Comparison of ENCODE assay signal across 11 cellular contexts in the genomic region with DNA sequence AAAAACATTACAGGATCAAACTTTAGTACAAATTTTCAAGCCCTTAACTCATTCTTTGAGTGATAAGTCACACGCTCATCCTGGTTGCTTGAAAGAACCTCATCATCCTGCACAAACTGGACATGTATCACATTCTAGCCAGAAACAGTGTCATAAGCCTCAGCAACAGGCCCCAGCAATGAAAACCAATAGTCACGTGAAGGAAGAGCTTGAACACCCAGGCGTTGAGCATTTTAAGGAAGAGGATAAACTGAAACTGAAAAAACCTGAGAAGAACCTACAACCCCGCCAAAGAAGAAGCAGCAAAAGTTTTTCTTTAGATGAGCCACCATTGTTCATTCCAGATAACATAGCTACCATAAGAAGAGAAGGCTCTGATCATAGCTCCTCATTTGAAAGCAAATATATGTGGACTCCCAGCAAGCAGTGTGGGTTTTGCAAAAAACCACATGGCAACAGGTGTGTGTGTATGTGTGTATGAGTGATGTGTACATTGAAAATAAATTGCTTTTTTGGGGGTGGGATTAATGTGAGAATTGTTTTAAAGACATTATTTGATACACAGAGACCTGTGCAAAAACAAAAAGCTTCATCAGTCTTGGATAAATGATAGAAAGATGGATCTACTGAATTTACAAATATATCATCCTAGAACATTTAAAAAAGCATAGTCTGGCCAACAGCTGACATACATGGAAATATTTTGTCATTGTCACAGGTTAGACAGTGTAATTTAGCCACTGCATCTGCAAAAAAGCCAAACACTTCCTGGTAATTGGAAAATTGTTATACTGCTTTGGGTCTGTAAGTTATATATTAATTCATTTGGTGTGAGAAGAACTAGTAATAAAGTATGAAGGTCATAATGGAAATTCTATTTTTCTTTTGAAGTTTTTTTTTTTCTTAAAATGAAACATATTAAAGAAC. TPM values are rescaled to one million over a fixed set of nuclear protein-coding genes. Genes with fewer than 3 reads are reported as not detected.
DNase-seq lines count a peak whose midpoint lies in the region; ATAC-seq and TF ChIP-seq lines count a peak whose summit lies in the region.
"Had no signal": no experiment of that assay in that cellular context is flagged by ENCODE, and none has a peak within 500 bp of the region (broad histone marks: within the 10 kb centered on the region; RNA-seq: fewer than 3 reads in every experiment).

No MANE protein-coding gene starts in this region.

- peak overlapping the region; percentile 78 for H3K4me2 ChIP-seq in OCI-LY3 (ENCODE audit: low read length)
- H3K4me2 ChIP-seq: A549 had no signal

- ATAC-seq in HG02938 (IDR thresholded peaks at IDR 0.05; ENCODE audit: unreplicated experiment), result peak; percentile 87
- ATAC-seq in stimulated activated naive B cell treated with anti-CD40 and anti-IgM and Interleukin-4, amounts not matched to agents 10 μg/mL and 1 μg/mL and 100 μg/mL, for 72 hours (replicated peaks), result peak; percentile 93 to 94
- ATAC-seq in CD4-positive, alpha-beta T cell (ENCODE audit: poor library complexity), result no peak
- no peak for ATAC-seq in gastrocnemius medialis
- ATAC-seq: A549 had no signal

- no peak for DNase-seq in activated CD4-positive, alpha-beta T cell treated with anti-CD3 and anti-CD28 coated beads, Interleukin-2, amount 10 ng/mL, durations not matched to agents 24 days and 14 days
- DNase-seq in activated CD4-positive, alpha-beta T cell treated with anti-CD3 and anti-CD28 coated beads for 48 hours, result no peak
- DNase-seq in stimulated activated naive B cell treated with anti-CD40 and anti-IgM and Interleukin-4, amounts not matched to agents 10 μg/mL and 1 μg/mL and 100 μg/mL, for 72 hours, result no peak
- DNase-seq in left ventricle myocardium inferior (no peak), gastrocnemius medialis (no peak)
- DNase-seq in CD4-positive, alpha-beta T cell, result no peak
- DNase-seq: ovary had no signal

- H3K27ac ChIP-seq in OCI-LY3 (ENCODE audit: low read length) (peak overlapping the region; percentile 67), left ventricle myocardium inferior (replicated peaks) (no peak overlapping the region), gastrocnemius medialis (no peak overlapping the region)
- H3K27ac ChIP-seq in CD4-positive, alpha-beta T cell (ENCODE audit: low read depth, low read length), result no peak overlapping the region
- H3K27ac ChIP-seq: A549, ovary, thoracic aorta had no signal

- no peaks in the 10 kb centered on the region for H3K27me3 Mint-ChIP-seq in activated CD4-positive, alpha-beta T cell treated with anti-CD3 and anti-CD28 coated beads, Interleukin-2, amount 10 ng/mL, durations not matched to agents 24 days and 14 days
- no peaks in the 10 kb centered on the region for H3K27me3 Mint-ChIP-seq in stimulated activated naive B cell treated with anti-CD40 and anti-IgM and Interleukin-4, amounts not matched to agents 10 μg/mL and 1 μg/mL and 100 μg/mL, for 72 hours
- H3K27me3 Mint-ChIP-seq in CD4-positive, alpha-beta T cell, result no peaks in the 10 kb centered on the region

- CTCF ChIA-PET in CD4-positive, alpha-beta T cell (lab: Charles Lee), result interaction anchor here (1.6 to 2.2 kb wide), 2 partner anchors 8 to 87 kb away, joined by 4 to 6 read pairs; no protein-coding TSS in a partner anchor

- H3K27ac Mint-ChIP-seq in activated CD4-positive, alpha-beta T cell treated with anti-CD3 and anti-CD28 coated beads, Interleukin-2, amount 10 ng/mL, durations not matched to agents 24 days and 14 days, result peak overlapping the region; percentile 46
- peak overlapping the region; percentile 84 for H3K27ac Mint-ChIP-seq in stimulated activated naive B cell treated with anti-CD40 and anti-IgM and Interleukin-4, amounts not matched to agents 10 μg/mL and 1 μg/mL and 100 μg/mL, for 72 hours
- no peak overlapping the region for H3K27ac Mint-ChIP-seq in CD4-positive, alpha-beta T cell

- H3K4me1 ChIP-seq in OCI-LY3 (ENCODE audit: low read length) (peaks cover 22% of the 10 kb centered on the region), left ventricle myocardium inferior (peaks cover 22% of the 10 kb centered on the region), gastrocnemius medialis (peaks cover 1 to 15% of the 10 kb centered on the region in 2 donors)

- H2AFZ ChIP-seq in OCI-LY3 (ENCODE audit: low read depth, low read length), result no peak overlapping the region

- H4K20me1 ChIP-seq in OCI-LY3 (ENCODE audit: insufficient read depth, low read length), result peaks cover 39% of the 10 kb centered on the region

- H3K27me3 ChIP-seq in OCI-LY3 (ENCODE audit: low read depth, low read length) (no peaks in the 10 kb centered on the region), left ventricle myocardium inferior (ENCODE audit: low read depth) (no peaks in the 10 kb centered on the region), gastrocnemius medialis (no peaks in the 10 kb centered on the region)
- no peaks in the 10 kb centered on the region for H3K27me3 ChIP-seq in CD4-positive, alpha-beta T cell (ENCODE audit: control insufficient read depth, insufficient read depth, low read length)
- H3K27me3 ChIP-seq: ovary had no signal

- no peak overlapping the region for H3K4me3 Mint-ChIP-seq in activated CD4-positive, alpha-beta T cell treated with anti-CD3 and anti-CD28 coated beads, Interleukin-2, amount 10 ng/mL, durations not matched to agents 24 days and 14 days
- H3K4me3 Mint-ChIP-seq in stimulated activated naive B cell treated with anti-CD40 and anti-IgM and Interleukin-4, amounts not matched to agents 10 μg/mL and 1 μg/mL and 100 μg/mL, for 72 hours, result peak overlapping the region; percentile 45 to 70
- no peak overlapping the region for H3K4me3 Mint-ChIP-seq in CD4-positive, alpha-beta T cell

- TF ChIP-seq CTCF in OCI-LY3 (IDR thresholded peaks at IDR 0.05; ENCODE audit: low read depth, low read length) (no peak), left ventricle myocardium inferior (IDR thresholded peaks at IDR 0.05; ENCODE audit: borderline replicate concordance) (no peak), gastrocnemius medialis (IDR thresholded peaks at IDR 0.05 in 4 of 5, conservative IDR thresholded peaks at IDR 0.05 in 1 of 5) (no peak)
- no peak for TF ChIP-seq CTCF in CD4-positive, alpha-beta T cell (IDR thresholded peaks at IDR 0.05)

- intact Hi-C loops in activated CD4-positive, alpha-beta T cell treated with anti-CD3 and anti-CD28 coated beads, Interleukin-2, amount 10 ng/mL, durations not matched to agents 24 days and 14 days (cut with micrococcal nuclease), result loop anchor here (5.0 kb wide), 1 partner anchor 88 kb away; no protein-coding TSS in a partner anchor
- intact Hi-C loops in left ventricle myocardium inferior (cut with micrococcal nuclease) (no loop called here), gastrocnemius medialis (cut with DNase I; ENCODE audit: low total_unique reads) (no loop called here)
- intact Hi-C loops in CD4-positive, alpha-beta T cell (cut with DNase I, micrococcal nuclease), result loop anchor here in 1 of 2 experiments (5.0 kb wide), 1 partner anchor 88 kb away; no protein-coding TSS in a partner anchor

- in situ Hi-C loops in gastrocnemius medialis (cut with MboI; ENCODE audit: low sequenced_read_pairs in 4 of 4), result no loop called here

- peaks cover 16% of the 10 kb centered on the region for H3K4me1 Mint-ChIP-seq in activated CD4-positive, alpha-beta T cell treated with anti-CD3 and anti-CD28 coated beads, Interleukin-2, amount 10 ng/mL, durations not matched to agents 24 days and 14 days
- peaks cover 24 to 49% of the 10 kb centered on the region in 2 donors for H3K4me1 Mint-ChIP-seq in stimulated activated naive B cell treated with anti-CD40 and anti-IgM and Interleukin-4, amounts not matched to agents 10 μg/mL and 1 μg/mL and 100 μg/mL, for 72 hours
- H3K4me1 Mint-ChIP-seq in CD4-positive, alpha-beta T cell (ENCODE audit: low read depth), result peaks cover 56% of the 10 kb centered on the region

- H3K79me2 ChIP-seq in OCI-LY3 (ENCODE audit: low read length), result peaks cover 51% of the 10 kb centered on the region

- TF ChIP-seq POLR2A in gastrocnemius medialis (IDR thresholded peaks at IDR 0.05), result no peak

- peaks cover 34% of the 10 kb centered on the region for H3K36me3 ChIP-seq in OCI-LY3 (replicated peaks; ENCODE audit: low read depth, low read length)
- H3K36me3 ChIP-seq in left ventricle myocardium inferior, result peaks cover 23% of the 10 kb centered on the region
- peaks cover 0 to 11% of the 10 kb centered on the region in 2 donors for H3K36me3 ChIP-seq in gastrocnemius medialis
- H3K36me3 ChIP-seq: ovary had no signal

- H3K36me3 Mint-ChIP-seq in activated CD4-positive, alpha-beta T cell treated with anti-CD3 and anti-CD28 coated beads, Interleukin-2, amount 10 ng/mL, durations not matched to agents 24 days and 14 days (ENCODE audit: low read depth), result peaks cover 34% of the 10 kb centered on the region
- peaks cover 21 to 35% of the 10 kb centered on the region in 2 donors for H3K36me3 Mint-ChIP-seq in stimulated activated naive B cell treated with anti-CD40 and anti-IgM and Interleukin-4, amounts not matched to agents 10 μg/mL and 1 μg/mL and 100 μg/mL, for 72 hours
- H3K36me3 Mint-ChIP-seq in CD4-positive, alpha-beta T cell (ENCODE audit: low read depth), result peaks cover 80% of the 10 kb centered on the region

- POLR2A ChIA-PET in CD4-positive, alpha-beta T cell (lab: Charles Lee), result interaction anchor here (1.0 to 1.3 kb wide), 2 partner anchors 50 to 63 kb away, joined by 3 read pairs; a partner anchor contains a TSS

- H3K9me3 ChIP-seq in OCI-LY3 (ENCODE audit: insufficient read depth, low read length) (no peaks in the 10 kb centered on the region), left ventricle myocardium inferior (replicated peaks) (no peaks in the 10 kb centered on the region), gastrocnemius medialis (no peaks in the 10 kb centered on the region)
- no peaks in the 10 kb centered on the region for H3K9me3 ChIP-seq in CD4-positive, alpha-beta T cell (ENCODE audit: control insufficient read depth, low read length)
- H3K9me3 ChIP-seq: A549, ovary, thoracic aorta had no signal

- peak overlapping the region; percentile 16; the same call in 1 of the 2 replicates for H3K9ac ChIP-seq in OCI-LY3 (ENCODE audit: low read length)

- H3K9me3 Mint-ChIP-seq in activated CD4-positive, alpha-beta T cell treated with anti-CD3 and anti-CD28 coated beads, Interleukin-2, amount 10 ng/mL, durations not matched to agents 24 days and 14 days, result no peaks in the 10 kb centered on the region
- no peaks in the 10 kb centered on the region for H3K9me3 Mint-ChIP-seq in stimulated activated naive B cell treated with anti-CD40 and anti-IgM and Interleukin-4, amounts not matched to agents 10 μg/mL and 1 μg/mL and 100 μg/mL, for 72 hours
- H3K9me3 Mint-ChIP-seq in CD4-positive, alpha-beta T cell, result no peaks in the 10 kb centered on the region

- H3K4me3 ChIP-seq in OCI-LY3 (ENCODE audit: low read length), result peak overlapping the region; percentile 49
- H3K4me3 ChIP-seq in left ventricle myocardium inferior, result no peak overlapping the region
- no peak overlapping the region for H3K4me3 ChIP-seq in gastrocnemius medialis
- H3K4me3 ChIP-seq: A549, ovary, thoracic aorta had no signal

RNA-seq across cellular contexts. Expression of a gene that starts 50.1 kb away (rescaled TPM):
- 39.1 and 39.2 TPM in 2 replicates for total RNA-seq in activated CD4-positive, alpha-beta T cell treated with anti-CD3 and anti-CD28 coated beads, Interleukin-2, amount 10 ng/mL, durations not matched to agents 24 days and 14 days
- total RNA-seq in left ventricle myocardium inferior (32.0 TPM), gastrocnemius medialis (10 to 100 TPM; 49.4 to 73.1 (median 61.9) TPM)
- 100 to 1,000 TPM; 125 to 136 TPM for total RNA-seq in CD4-positive, alpha-beta T cell

Comparison
In these comparisons a context has a peak if more than half of its experiments do, and no peak if none do; other contexts are left out.
1. H3K4me3 Mint-ChIP-seq: peak in stimulated activated naive B cell treated with anti-CD40 and anti-IgM and Interleukin-4, amounts not matched to agents 10 μg/mL and 1 μg/mL and 100 μg/mL, for 72 hours (2 of 2); none in activated CD4-positive, alpha-beta T cell treated with anti-CD3 and anti-CD28 coated beads, Interleukin-2, amount 10 ng/mL, durations not matched to agents 24 days and 14 days (single experiment) and CD4-positive, alpha-beta T cell (single experiment).
2. ATAC-seq: peak in HG02938 (single experiment) and stimulated activated naive B cell treated with anti-CD40 and anti-IgM and Interleukin-4, amounts not matched to agents 10 μg/mL and 1 μg/mL and 100 μg/mL, for 72 hours (2 of 2); none in CD4-positive, alpha-beta T cell (single experiment) and gastrocnemius medialis (0 of 2).